Comparison of ENCODE assay signal across 23 cellular contexts in the genomic region with DNA sequence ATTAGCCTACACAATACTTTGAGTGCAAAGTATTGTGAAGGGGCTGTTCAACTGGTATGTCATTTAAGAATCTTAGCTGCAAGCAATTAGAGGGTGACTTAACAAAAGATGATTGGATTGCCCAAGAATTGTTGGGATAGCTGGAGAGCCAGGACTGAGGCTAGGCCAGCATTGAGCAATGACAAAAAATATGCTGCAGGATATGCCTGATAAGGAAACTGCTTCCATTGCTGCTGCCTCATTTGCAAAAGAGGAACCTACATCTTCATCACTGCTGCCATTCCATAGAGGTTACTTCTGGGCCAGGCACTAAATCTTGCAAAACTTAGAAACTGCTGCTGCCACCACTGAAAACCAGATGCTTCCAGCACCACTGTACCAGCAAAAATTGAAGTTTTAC.
DNase-seq lines count a peak whose midpoint lies in the region; ATAC-seq and TF ChIP-seq lines count a peak whose summit lies in the region.
"Had no signal": no experiment of that assay in that cellular context is flagged by ENCODE, and none has a peak within 500 bp of the region (broad histone marks: within the 10 kb centered on the region; RNA-seq: fewer than 3 reads in every experiment).

No MANE protein-coding gene starts in this region.

- H3K27me3 ChIP-seq in HL-60 (ENCODE audit: insufficient read depth, poor library complexity, severe bottlenecking) = no peaks in the 10 kb centered on the region

- no peak for ATAC-seq in HG03565 (IDR thresholded peaks at IDR 0.05; ENCODE audit: unreplicated experiment)
- no peak for ATAC-seq in HG03039 (IDR thresholded peaks at IDR 0.05; ENCODE audit: unreplicated experiment)
- ATAC-seq: activated CD8-positive, alpha-beta T cell treated with anti-CD3 and anti-CD28 coated beads for 36 hours; GM23338; natural killer cell treated with Interleukin-12 subunit alpha and Interleukin-12 subunit beta and Interleukin-15 and Interleukin-18, amount 100 ng/mL, for 72 hours; PC-3 had no signal

- H3K4me3 ChIP-seq in AG10803 (ENCODE audit: low read length) (no peak overlapping the region), HL-60 (replicated peaks; ENCODE audit: insufficient read depth, low read length) (no peak overlapping the region), cardiac fibroblast (replicated peaks in 1 of 2; ENCODE audit: low read depth in 2 of 2, low read length in 2 of 2) (no peak overlapping the region)
- H3K4me3 ChIP-seq: GM23338, skin epidermis had no signal

- DNase-seq in AG10803 (ENCODE audit: low read depth) = peak; percentile 90
- DNase-seq in HL-60 (ENCODE audit: low read depth in 1 of 2, low spot score in 1 of 2) = peak; percentile 52 to 87
- DNase-seq in OCI-M1 (lab: John Stamatoyannopoulos, UW) = peak; percentile 76
- peak; percentile 6 to 33 for DNase-seq in cardiac fibroblast (ENCODE audit: low read depth in 2 of 2)
- no peak for DNase-seq in SK-N-DZ (ENCODE audit: low spot score)
- DNase-seq in Ammon's horn (ENCODE audit: low spot score) = no peak
- DNase-seq: activated CD8-positive, alpha-beta T cell treated with anti-CD3 and anti-CD28 coated beads for 36 hours; activated naive CD8-positive, alpha-beta T cell treated with anti-CD3 and anti-CD28 coated beads, Interleukin-2, amount 10 ng/mL, durations not matched to agents 7 days and 5 days; hippocampal formation; kidney glomerular epithelial cell; mesenchymal stem cell; NCI-H446 treated with DMSO at 0.1 percent for 48 hours; PC-3; posterior cingulate gyrus; stimulated activated CD4-positive, alpha-beta T cell treated with anti-CD3 and anti-CD28 coated beads, Interleukin-4, amount 100 ng/mL, for 24 hours; substantia nigra; SW 1271; WERI-Rb-1 had no signal

- peak overlapping the region; percentile 33 for H3K27ac ChIP-seq in HL-60 (replicated peaks)
- H3K27ac ChIP-seq: skin epidermis, WERI-Rb-1 had no signal

- TF ChIP-seq CTCF in AG10803 (conservative IDR thresholded peaks at IDR 0.05; ENCODE audit: low read length) (no peak), HL-60 (IDR thresholded peaks at IDR 0.05; ENCODE audit: insufficient read depth, low read length) (no peak), cardiac fibroblast (IDR thresholded peaks at IDR 0.05; ENCODE audit: low read depth, low read length) (no peak)

Comparison
In these comparisons a context has a peak if more than half of its experiments do, and no peak if none do; other contexts are left out.
1. DNase-seq: peak in AG10803 (single experiment), HL-60 (2 of 2), OCI-M1 (single experiment) and cardiac fibroblast (2 of 2); none in SK-N-DZ (single experiment) and Ammon's horn (single experiment).